In genomic region chr1:245599413-245600174, GRCh38 we compare ENCODE assay signal across 12 cellular contexts.
DNase-seq lines count a peak whose midpoint lies in the region; ATAC-seq, FAIRE-seq and TF ChIP-seq lines count a peak whose summit lies in the region.
"Had no signal": no experiment of that assay in that cellular context is flagged by ENCODE, and none has a peak within 500 bp of the region (broad histone marks: within the 10 kb centered on the region; RNA-seq: fewer than 3 reads in every experiment).

No MANE protein-coding gene starts in this region.

- no TSS peak for BruUV-seq in HepG2 (replicated peaks; lab: Mats Ljungman, UMichigan)

- H3K9ac ChIP-seq in HepG2 (ENCODE audit: insufficient read depth, low read depth, low read length) = no peak overlapping the region
- H3K9ac ChIP-seq: BLaER1 had no signal

- no peak for FAIRE-seq in HepG2 (lab: Jason Lieb, UNC)
- FAIRE-seq: bronchial epithelial cell had no signal

- intact Hi-C loops in HepG2 (cut with micrococcal nuclease; ENCODE audit: unreplicated experiment) = no loop called here

- no peak overlapping the region for H2AFZ ChIP-seq in HepG2 (ENCODE audit: low read length)

- peak; percentile 66 for ATAC-seq in HG03095 (IDR thresholded peaks at IDR 0.05; ENCODE audit: unreplicated experiment)
- ATAC-seq in HepG2 = no peak; the same call in 2 of the 3 replicates
- no peak for ATAC-seq in HG02840 (IDR thresholded peaks at IDR 0.05; ENCODE audit: low FRiP score, unreplicated experiment)

- POLR2A ChIA-PET in AG04449 (lab: Yijun Ruan, JAX) = no interaction called here
- POLR2A ChIA-PET in HepG2 (lab: Yijun Ruan, JAX) = no interaction called here

- H3K4me1 ChIP-seq in HepG2 (ENCODE audit: insufficient read depth, low read length) = no peaks in the 10 kb centered on the region
- H3K4me1 ChIP-seq: BLaER1, uterus had no signal

- H3K27ac ChIP-seq in HepG2 (ENCODE audit: extremely low read length, insufficient read depth, low read length) = no peak overlapping the region
- H3K27ac ChIP-seq: BLaER1, uterus had no signal

- H3K9me3 ChIP-seq in HepG2 (ENCODE audit: low read length) = no peaks in the 10 kb centered on the region
- H3K9me3 ChIP-seq: uterus had no signal

- no peaks in the 10 kb centered on the region for H3K79me2 ChIP-seq in HepG2 (ENCODE audit: insufficient read depth, low read length)

- H3K4me2 ChIP-seq in HepG2 (ENCODE audit: low read depth, low read length) = no peak overlapping the region
- H3K4me2 ChIP-seq: BLaER1 had no signal

- TF ChIP-seq CTCF in AG04449 (IDR thresholded peaks at IDR 0.05; ENCODE audit: insufficient read depth, low read length, missing control alignments) (no peak), HepG2 (CRISPR knock-in tag; IDR thresholded peaks at IDR 0.05) (no peak)

- no peaks in the 10 kb centered on the region for H4K20me1 ChIP-seq in HepG2 (ENCODE audit: insufficient read depth, low read length)
- H4K20me1 ChIP-seq: BLaER1 had no signal

- H3K4me3 ChIP-seq in AG04449 (ENCODE audit: low read depth, low read length) (no peak overlapping the region), HepG2 (replicated peaks in 1 of 3; ENCODE audit: insufficient read depth in 1 of 3, low read depth in 2 of 3, low read length in 3 of 3) (no peak overlapping the region)
- H3K4me3 ChIP-seq: BLaER1, uterus had no signal

- TF ChIP-seq POLR2A in HepG2 (IDR thresholded peaks at IDR 0.05; ENCODE audit: insufficient read depth in 1 of 2, low read depth in 2 of 2, low read length in 2 of 2) = no peak

- TF ChIP-seq RAD21 in HepG2 (CRISPR knock-in tag; IDR thresholded peaks at IDR 0.05) = no peak

- no peaks in the 10 kb centered on the region for H3K27me3 ChIP-seq in HepG2 (ENCODE audit: control insufficient read depth in 1 of 2, insufficient read depth in 2 of 2, low read length in 2 of 2)
- H3K27me3 ChIP-seq: BLaER1, uterus had no signal

- H3K36me3 ChIP-seq in HepG2 (replicated peaks in 1 of 2; ENCODE audit: control insufficient read depth in 1 of 2, insufficient read depth in 2 of 2, low read length in 2 of 2) = no peaks in the 10 kb centered on the region
- H3K36me3 ChIP-seq: BLaER1, uterus had no signal

- CTCF ChIA-PET in AG04449 (lab: Yijun Ruan, JAX) (no interaction called here), HepG2 (lab: Yijun Ruan, JAX; ENCODE audit: low intra/inter-chr PET ratio, low total read pairs) (no interaction called here)

- TF ChIP-seq EP300 in HepG2 (IDR thresholded peaks at IDR 0.05; ENCODE audit: low read depth in 2 of 2, low read length in 2 of 2) = no peak
- TF ChIP-seq EP300 in HepG2 (CRISPR knock-in tag; IDR thresholded peaks at IDR 0.05; ENCODE audit: borderline replicate concordance) = no peak

- DNase-seq in AG04449 (ENCODE audit: low read depth, low spot score) (peak; percentile 33), astrocyte of the hippocampus (ENCODE audit: low read depth, low spot score) (peak; percentile 91), HepG2 (ENCODE audit: low spot score) (no peak), putamen (ENCODE audit: low spot score) (no peak), cerebellum (ENCODE audit: low spot score) (no peak), SHP77 treated with DMSO at 0.1 percent for 48 hours (lab: John Stamatoyannopoulos, UW) (no peak)
- DNase-seq: activated CD4-positive, alpha-beta T cell treated with anti-CD3 and anti-CD28 coated beads, Interleukin-2, amount 50 U/mL, for 1 hour had no signal

- in situ Hi-C loops in HepG2 (cut with HindIII; ENCODE audit: extremely low pct_ligation_motif_present, low pct_unique_long_range_greater_than_20kb) = no loop called here

- WGBS in HepG2 (ENCODE audit: low lambda C conversion rate) = 68% methylated on average over 14 of the region's 15 CpGs

TF ChIP-seq in HepG2, 621 proteins besides CTCF, POLR2A, EP300 and RAD21:
- TF ChIP-seq, protein P1, sequence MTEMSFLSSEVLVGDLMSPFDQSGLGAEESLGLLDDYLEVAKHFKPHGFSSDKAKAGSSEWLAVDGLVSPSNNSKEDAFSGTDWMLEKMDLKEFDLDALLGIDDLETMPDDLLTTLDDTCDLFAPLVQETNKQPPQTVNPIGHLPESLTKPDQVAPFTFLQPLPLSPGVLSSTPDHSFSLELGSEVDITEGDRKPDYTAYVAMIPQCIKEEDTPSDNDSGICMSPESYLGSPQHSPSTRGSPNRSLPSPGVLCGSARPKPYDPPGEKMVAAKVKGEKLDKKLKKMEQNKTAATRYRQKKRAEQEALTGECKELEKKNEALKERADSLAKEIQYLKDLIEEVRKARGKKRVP (CRISPR knock-in tag; IDR thresholded peaks at IDR 0.05) = peak in 1 of 2 experiments; percentile 68; a peak in 2 of 4 replicates
- TF ChIP-seq CEBPB (IDR thresholded peaks at IDR 0.05; ENCODE audit: borderline replicate concordance, low read depth, low read length) = peak; percentile 79; the same call in 1 of the 2 replicates
- no peak for TF ChIP-seq RFX3 (CRISPR knock-in tag; IDR thresholded peaks at IDR 0.05)

Comparison
In these comparisons a context has a peak if more than half of its experiments do, and no peak if none do; other contexts are left out.
1. DNase-seq: peak in AG04449 (single experiment) and astrocyte of the hippocampus (single experiment); none in HepG2 (single experiment), putamen (single experiment), cerebellum (single experiment) and SHP77 treated with DMSO at 0.1 percent for 48 hours (single experiment).